1 cellular context compared by ENCODE assay signal in the genomic region with DNA sequence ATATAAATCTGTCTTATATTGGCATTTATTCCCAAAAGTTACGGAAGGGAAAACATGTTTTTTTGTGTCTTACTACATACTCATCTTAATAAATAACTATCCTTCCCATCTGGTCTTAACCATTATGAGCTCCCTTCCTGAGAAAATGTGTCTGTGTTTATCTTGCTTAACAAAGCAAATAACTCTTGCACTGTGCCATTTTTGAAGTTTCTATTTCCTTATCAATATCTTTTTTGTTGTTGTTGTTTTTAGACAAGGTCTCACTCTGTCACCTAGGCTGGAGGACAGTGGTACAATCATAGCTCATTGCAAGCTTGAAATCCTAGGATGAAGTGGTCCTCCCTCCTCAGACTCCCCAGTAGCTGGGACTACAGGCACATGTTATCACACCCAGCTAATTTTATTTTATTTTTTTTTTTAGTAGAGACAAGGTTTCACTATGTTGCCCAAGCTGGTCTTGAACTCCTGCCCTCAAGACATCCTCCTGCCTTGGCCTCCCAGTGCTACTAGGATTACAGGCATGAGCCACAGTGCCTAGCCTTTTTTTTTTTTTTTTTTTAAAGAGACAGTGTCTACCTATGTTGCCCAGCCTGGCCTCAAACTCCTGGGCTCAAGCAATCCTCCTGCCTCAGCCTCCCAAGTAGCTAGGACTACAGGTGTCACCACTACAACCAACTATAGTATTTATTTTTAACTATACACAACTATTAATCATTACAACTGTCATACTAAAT.
TF ChIP-seq lines count a peak whose summit lies in the region.

No MANE protein-coding gene starts in this region.

TF ChIP-seq in K562, 482 proteins besides CTCF, POLR2A, EP300 and RAD21:
- TF ChIP-seq CHD7 (IDR thresholded peaks at IDR 0.05; ENCODE audit: low read depth, low read length) (no peak), ZNF384 (IDR thresholded peaks at IDR 0.05; ENCODE audit: low read depth, low read length) (peak; percentile 88), DDX20 (tag; IDR thresholded peaks at IDR 0.05; ENCODE audit: low read depth) (no peak)
